Comparison of ENCODE assay signal across 8 cellular contexts in genomic region chr16:84115919-84116719, GRCh38.
DNase-seq lines count a peak whose midpoint lies in the region; ATAC-seq lines count a peak whose summit lies in the region.

No MANE protein-coding gene starts in this region.

- H3K4me3 ChIP-seq in iPS-18a (ENCODE audit: low read length), result peak overlapping the region; percentile 97
- peak overlapping the region; percentile 73 to 97 (median 88) for H3K4me3 ChIP-seq in skin epidermis

- no peaks in the 10 kb centered on the region for H3K27me3 ChIP-seq in iPS-18a (ENCODE audit: control insufficient read depth, insufficient read depth, low read length)

- DNase-seq in CMK (ENCODE audit: low read depth) (peak; percentile 20), OCI-M1 (lab: John Stamatoyannopoulos, UW) (peak; percentile 88), astrocyte of the hippocampus (ENCODE audit: low read depth, low spot score) (peak; percentile 7), cortex of kidney (lab: John Stamatoyannopoulos, UW) (no peak)

- H3K36me3 ChIP-seq in iPS-18a (ENCODE audit: control insufficient read depth, low read depth, low read length), result no peaks in the 10 kb centered on the region

- H3K27ac ChIP-seq in iPS-18a (ENCODE audit: low read length) (peak overlapping the region; percentile 55), skin epidermis (peak overlapping the region; percentile 81 to 98 (median 94))

- no peaks in the 10 kb centered on the region for H3K9me3 ChIP-seq in iPS-18a (ENCODE audit: control insufficient read depth, low read depth, low read length)

- H3K9ac ChIP-seq in iPS-18a (ENCODE audit: low read length), result peak overlapping the region; percentile 95

- ATAC-seq in GM18909 (IDR thresholded peaks at IDR 0.05; ENCODE audit: poor library complexity, unreplicated experiment), result peak; percentile 28
- peak; percentile 21 for ATAC-seq in HG03108 (IDR thresholded peaks at IDR 0.05; ENCODE audit: unreplicated experiment)

- peaks cover 4% of the 10 kb centered on the region for H3K4me1 ChIP-seq in iPS-18a (ENCODE audit: control insufficient read depth, low read depth, low read length)
